Comparison of ENCODE assay signal across 9 cellular contexts in genomic region chr3:137572931-137573330, GRCh38.
"Had no signal": no experiment of that assay in that cellular context is flagged by ENCODE, and none has a peak within 500 bp of the region (broad histone marks: within the 10 kb centered on the region; RNA-seq: fewer than 3 reads in every experiment).

No MANE protein-coding gene starts in this region.

- ATAC-seq: HCT116, HepG2 had no signal

- H3K36me3 Mint-ChIP-seq: IgD-negative memory B cell had no signal

- FAIRE-seq: HepG2 had no signal

- DNase-seq: GM23248, H7, HFFc6, KBM-7 had no signal

- H3K4me3 Mint-ChIP-seq: HFFc6, IgD-negative memory B cell had no signal

- H3K27ac Mint-ChIP-seq: HFFc6 had no signal

- H3K27me3 Mint-ChIP-seq: IgD-negative memory B cell had no signal

- H3K4me1 Mint-ChIP-seq: IgD-negative memory B cell had no signal

- H3K9ac ChIP-seq: GM23248 had no signal

- H3K4me1 ChIP-seq: HAP-1 had no signal

- H3K36me3 ChIP-seq: HAP-1 had no signal

- H3K9me3 ChIP-seq: HAP-1 had no signal

- H2AFZ ChIP-seq: GM23248 had no signal

- H3K27ac ChIP-seq: GM23248, HL-60 had no signal

- H3K4me3 ChIP-seq: GM23248, HAP-1 had no signal
